ENCODE assay signal across 11 cellular contexts in the genomic region with DNA sequence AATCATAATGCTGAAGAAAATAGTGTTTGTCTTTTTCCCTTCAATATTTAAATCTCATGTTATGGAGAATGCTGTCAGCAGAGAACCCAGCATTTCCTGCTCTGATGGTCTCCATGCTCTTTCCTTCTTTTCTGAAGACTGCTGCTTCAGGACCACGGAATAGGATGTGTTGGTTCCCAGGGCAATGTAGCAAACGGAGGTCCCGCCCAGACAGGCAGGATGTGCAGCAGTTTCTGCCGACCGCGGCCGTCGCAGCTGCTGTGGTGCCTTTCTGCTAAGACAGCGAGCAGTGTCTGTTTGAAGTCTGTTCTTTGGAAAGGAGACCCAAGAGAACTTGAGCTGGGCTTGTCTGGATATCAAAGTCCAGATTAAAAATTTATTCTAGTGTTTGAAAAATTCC.
DNase-seq lines count a peak whose midpoint lies in the region; ATAC-seq, FAIRE-seq and TF ChIP-seq lines count a peak whose summit lies in the region.
"Had no signal": no experiment of that assay in that cellular context is flagged by ENCODE, and none has a peak within 500 bp of the region (broad histone marks: within the 10 kb centered on the region; RNA-seq: fewer than 3 reads in every experiment).

No MANE protein-coding gene starts in this region.

- POLR2A ChIA-PET in activated CD8-positive, alpha-beta T cell treated with anti-CD3 and anti-CD28 coated beads for 36 hours (lab: Charles Lee), result no interaction called here

- H3K79me2 ChIP-seq in keratinocyte (ENCODE audit: control insufficient read depth, insufficient read depth, low read length), result no peaks in the 10 kb centered on the region

- no peaks in the 10 kb centered on the region for H3K9me1 ChIP-seq in keratinocyte (ENCODE audit: control insufficient read depth, extremely low read depth, insufficient read depth, low read length)

- no peaks in the 10 kb centered on the region for H3K9me3 ChIP-seq in keratinocyte (ENCODE audit: control insufficient read depth, low read depth, low read length)

- H3K4me2 ChIP-seq in keratinocyte (ENCODE audit: control insufficient read depth, extremely low read depth, insufficient read depth, low read depth, low read length), result no peak overlapping the region

- dilution Hi-C loops in keratinocyte (cut with MboI; ENCODE audit: extremely low pct_ligation_motif_present, low sequenced_read_pairs), result no loop called here

- peaks cover 2% of the 10 kb centered on the region for H3K4me1 Mint-ChIP-seq in activated CD8-positive, alpha-beta T cell treated with anti-CD3 and anti-CD28 coated beads for 36 hours (ENCODE audit: low read depth)
- peaks cover 5% of the 10 kb centered on the region for H3K4me1 Mint-ChIP-seq in activated T-cell treated with anti-CD3 and anti-CD28 coated beads, Interleukin-2, amount 50 U/mL, for 24 hours (ENCODE audit: low read depth)
- H3K4me1 Mint-ChIP-seq: stimulated activated memory B cell treated with anti-CD40 and anti-IgM and Interleukin-4, amounts not matched to agents 10 μg/mL and 1 μg/mL and 100 μg/mL, for 72 hours had no signal

- H3K9me3 Mint-ChIP-seq in activated CD8-positive, alpha-beta T cell treated with anti-CD3 and anti-CD28 coated beads for 36 hours, result peaks cover 2% of the 10 kb centered on the region
- peaks cover 2% of the 10 kb centered on the region for H3K9me3 Mint-ChIP-seq in activated T-cell treated with anti-CD3 and anti-CD28 coated beads, Interleukin-2, amount 50 U/mL, for 24 hours

- H3K4me3 Mint-ChIP-seq in activated CD8-positive, alpha-beta T cell treated with anti-CD3 and anti-CD28 coated beads for 36 hours, result peak overlapping the region; percentile 12
- no peak overlapping the region for H3K4me3 Mint-ChIP-seq in activated T-cell treated with anti-CD3 and anti-CD28 coated beads, Interleukin-2, amount 50 U/mL, for 24 hours
- H3K4me3 Mint-ChIP-seq: stimulated activated memory B cell treated with anti-CD40 and anti-IgM and Interleukin-4, amounts not matched to agents 10 μg/mL and 1 μg/mL and 100 μg/mL, for 72 hours had no signal

- CTCF ChIA-PET in activated CD8-positive, alpha-beta T cell treated with anti-CD3 and anti-CD28 coated beads for 36 hours (lab: Charles Lee), result no interaction called here

- H3K27me3 Mint-ChIP-seq in activated CD8-positive, alpha-beta T cell treated with anti-CD3 and anti-CD28 coated beads for 36 hours, result no peaks in the 10 kb centered on the region
- no peaks in the 10 kb centered on the region for H3K27me3 Mint-ChIP-seq in activated T-cell treated with anti-CD3 and anti-CD28 coated beads, Interleukin-2, amount 50 U/mL, for 24 hours
- H3K27me3 Mint-ChIP-seq: stimulated activated memory B cell treated with anti-CD40 and anti-IgM and Interleukin-4, amounts not matched to agents 10 μg/mL and 1 μg/mL and 100 μg/mL, for 72 hours had no signal

- peak; percentile 67 for ATAC-seq in HG02798 (IDR thresholded peaks at IDR 0.05; ENCODE audit: poor library complexity, unreplicated experiment)
- ATAC-seq in activated CD8-positive, alpha-beta T cell treated with anti-CD3 and anti-CD28 coated beads for 36 hours, result peak; percentile 58
- ATAC-seq: stimulated activated memory B cell treated with anti-CD40 and anti-IgM and Interleukin-4, amounts not matched to agents 10 μg/mL and 1 μg/mL and 100 μg/mL, for 72 hours had no signal

- no peak overlapping the region for H3K9ac ChIP-seq in keratinocyte (ENCODE audit: control insufficient read depth, extremely low read depth, insufficient read depth, low read length)

- H3K27ac ChIP-seq in keratinocyte (ENCODE audit: control insufficient read depth, insufficient read depth, low read length), result no peak overlapping the region

- H4K20me1 ChIP-seq in keratinocyte (ENCODE audit: control insufficient read depth, extremely low read depth, insufficient read depth, low read length), result no peaks in the 10 kb centered on the region

- H3K36me3 Mint-ChIP-seq in activated CD8-positive, alpha-beta T cell treated with anti-CD3 and anti-CD28 coated beads for 36 hours (ENCODE audit: low read depth), result no peaks in the 10 kb centered on the region
- H3K36me3 Mint-ChIP-seq in activated T-cell treated with anti-CD3 and anti-CD28 coated beads, Interleukin-2, amount 50 U/mL, for 24 hours (ENCODE audit: low read depth), result no peaks in the 10 kb centered on the region
- H3K36me3 Mint-ChIP-seq: stimulated activated memory B cell treated with anti-CD40 and anti-IgM and Interleukin-4, amounts not matched to agents 10 μg/mL and 1 μg/mL and 100 μg/mL, for 72 hours had no signal

- H2AFZ ChIP-seq in keratinocyte (ENCODE audit: control insufficient read depth, low read length), result peak overlapping the region; percentile 45

- H3K27me3 ChIP-seq in keratinocyte (ENCODE audit: control insufficient read depth, extremely low read depth, insufficient read depth, low read length), result no peaks in the 10 kb centered on the region

- H3K4me3 ChIP-seq in AG10803 (ENCODE audit: low read length) (no peak overlapping the region), keratinocyte (ENCODE audit: control insufficient read depth in 2 of 3, extremely low read depth in 1 of 3, insufficient read depth in 2 of 3, low read depth in 1 of 3, low read length in 3 of 3) (no peak overlapping the region)

- H3K27ac Mint-ChIP-seq in activated CD8-positive, alpha-beta T cell treated with anti-CD3 and anti-CD28 coated beads for 36 hours, result no peak overlapping the region
- no peak overlapping the region for H3K27ac Mint-ChIP-seq in activated T-cell treated with anti-CD3 and anti-CD28 coated beads, Interleukin-2, amount 50 U/mL, for 24 hours
- H3K27ac Mint-ChIP-seq: stimulated activated memory B cell treated with anti-CD40 and anti-IgM and Interleukin-4, amounts not matched to agents 10 μg/mL and 1 μg/mL and 100 μg/mL, for 72 hours had no signal

- FAIRE-seq in keratinocyte (lab: Jason Lieb, UNC), result no peak

- TF ChIP-seq CTCF in AG10803 (conservative IDR thresholded peaks at IDR 0.05; ENCODE audit: low read length) (no peak), keratinocyte (optimal IDR thresholded peaks at IDR 0.05 in 1 of 3, IDR thresholded peaks at IDR 0.05 in 1 of 3, conservative IDR thresholded peaks at IDR 0.05 in 1 of 3; ENCODE audit: extremely low read depth in 1 of 3, insufficient read depth in 2 of 3, low read length in 3 of 3) (no peak)
- no peak for TF ChIP-seq CTCF in activated CD8-positive, alpha-beta T cell treated with anti-CD3 and anti-CD28 coated beads for 36 hours (IDR thresholded peaks at IDR 0.05)

- peaks cover 12% of the 10 kb centered on the region for H3K4me1 ChIP-seq in keratinocyte (ENCODE audit: control insufficient read depth, extremely low read depth, insufficient read depth, low read length)

- DNase-seq in AG10803 (ENCODE audit: low read depth) (peak; percentile 48), keratinocyte (ENCODE audit: low read depth, low spot score) (no peak), NCI-H2171 (lab: John Stamatoyannopoulos, UW) (no peak), iPS-NIHi7 (ENCODE audit: extremely low spot score) (no peak)
- peak; percentile 49 for DNase-seq in activated CD8-positive, alpha-beta T cell treated with anti-CD3 and anti-CD28 coated beads for 36 hours
- DNase-seq in effector CD4-positive, alpha-beta T cell, result no peak
- DNase-seq in activated T-cell treated with anti-CD3 and anti-CD28 coated beads, Interleukin-2, amount 50 U/mL, for 24 hours, result no peak
- DNase-seq: GF-D8, NCI-H2171 treated with DMSO at 0.1 percent for 48 hours had no signal

- intact Hi-C loops in activated CD8-positive, alpha-beta T cell treated with anti-CD3 and anti-CD28 coated beads for 36 hours (cut with micrococcal nuclease), result no loop called here

- H3K36me3 ChIP-seq in keratinocyte (ENCODE audit: control insufficient read depth in 2 of 2, extremely low read depth in 1 of 2, insufficient read depth in 2 of 2, low read length in 2 of 2), result no peaks in the 10 kb centered on the region

Comparison
In these comparisons a context has a peak if more than half of its experiments do, and no peak if none do; other contexts are left out.
1. DNase-seq: peak in AG10803 (single experiment) and activated CD8-positive, alpha-beta T cell treated with anti-CD3 and anti-CD28 coated beads for 36 hours (single experiment); none in keratinocyte (single experiment), NCI-H2171 (single experiment), effector CD4-positive, alpha-beta T cell (single experiment), iPS-NIHi7 (single experiment) and activated T-cell treated with anti-CD3 and anti-CD28 coated beads, Interleukin-2, amount 50 U/mL, for 24 hours (single experiment).